In the genomic region with DNA sequence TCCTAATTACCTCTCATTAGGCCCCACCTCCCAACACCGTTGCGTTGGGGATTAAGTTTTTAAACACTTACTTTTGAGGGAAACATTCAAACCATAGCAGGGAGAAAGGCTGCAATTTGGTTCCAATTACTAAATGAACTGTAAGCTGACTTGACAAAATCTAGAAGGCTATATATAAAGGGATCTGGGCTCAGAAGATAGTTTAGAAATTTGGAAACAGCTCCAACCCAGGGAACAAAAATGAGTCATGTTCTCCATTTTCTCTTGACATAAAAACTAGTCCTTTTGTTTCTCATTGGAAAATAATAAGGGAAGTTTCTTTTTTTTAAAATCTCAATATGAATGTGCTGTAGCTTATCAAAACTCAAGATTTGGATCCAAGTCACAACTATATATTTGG, we compare ENCODE assay signal across 24 cellular contexts. TPM values are rescaled to one million over a fixed set of nuclear protein-coding genes. Genes with fewer than 3 reads are reported as not detected.
DNase-seq lines count a peak whose midpoint lies in the region; ATAC-seq, FAIRE-seq and TF ChIP-seq lines count a peak whose summit lies in the region.
"Had no signal": no experiment of that assay in that cellular context is flagged by ENCODE, and none has a peak within 500 bp of the region (broad histone marks: within the 10 kb centered on the region; RNA-seq: fewer than 3 reads in every experiment).

No MANE protein-coding gene starts in this region.

- H3K9ac ChIP-seq in HepG2 (ENCODE audit: insufficient read depth, low read depth, low read length), result no peak overlapping the region

- H3K36me3 ChIP-seq in HepG2 (replicated peaks in 1 of 2; ENCODE audit: control insufficient read depth in 1 of 2, insufficient read depth in 2 of 2, low read length in 2 of 2) (no peaks in the 10 kb centered on the region), right lobe of liver (peaks cover 0 to 17% (median 0%) of the 10 kb centered on the region in 4 donors), ascending aorta (no peaks in the 10 kb centered on the region), tibial artery (no peaks in the 10 kb centered on the region)

- H3K27me3 ChIP-seq in HepG2 (ENCODE audit: control insufficient read depth in 1 of 2, insufficient read depth in 2 of 2, low read length in 2 of 2), result no peaks in the 10 kb centered on the region
- H3K27me3 ChIP-seq in right lobe of liver, result no peaks in the 10 kb centered on the region
- no peaks in the 10 kb centered on the region for H3K27me3 ChIP-seq in ascending aorta
- no peaks in the 10 kb centered on the region for H3K27me3 ChIP-seq in tibial artery

- POLR2A ChIA-PET in HepG2 (lab: Yijun Ruan, JAX), result no interaction called here

- TF ChIP-seq EP300 in HepG2 (IDR thresholded peaks at IDR 0.05; ENCODE audit: low read depth in 2 of 2, low read length in 2 of 2) (no peak), HepG2 (CRISPR knock-in tag; IDR thresholded peaks at IDR 0.05; ENCODE audit: borderline replicate concordance) (no peak)

- 89% methylated on average over 2 of the region's 2 CpGs for WGBS in HepG2 (ENCODE audit: low lambda C conversion rate)
- WGBS in right lobe of liver (ENCODE audit: insufficient coverage, low coverage, low lambda C conversion rate, missing lambda C conversion rate), result 78% methylated on average over 2 of the region's 2 CpGs

- no peak overlapping the region for H3K4me3 Mint-ChIP-seq in activated naive CD8-positive, alpha-beta T cell treated with anti-CD3 and anti-CD28 coated beads, Interleukin-2, amount 50 U/mL, for 24 hours
- H3K4me3 Mint-ChIP-seq: activated naive CD4-positive, alpha-beta T cell treated with anti-CD3 and anti-CD28 coated beads, Interleukin-2, amount 10 ng/mL, durations not matched to agents 7 days and 5 days; activated T-cell treated with anti-CD3 and anti-CD28 coated beads, Interleukin-2, amount 50 U/mL, for 4 hours; naive B cell had no signal

- H3K27ac Mint-ChIP-seq in activated naive CD8-positive, alpha-beta T cell treated with anti-CD3 and anti-CD28 coated beads, Interleukin-2, amount 50 U/mL, for 24 hours, result no peak overlapping the region
- H3K27ac Mint-ChIP-seq: activated naive CD4-positive, alpha-beta T cell treated with anti-CD3 and anti-CD28 coated beads, Interleukin-2, amount 10 ng/mL, durations not matched to agents 7 days and 5 days had no signal

- CTCF ChIA-PET in HepG2 (lab: Yijun Ruan, JAX; ENCODE audit: low intra/inter-chr PET ratio, low total read pairs), result interaction anchor here (4.1 to 4.4 kb wide), 2 partner anchors 215 to 251 kb away, joined by 106 to 108 read pairs; no protein-coding TSS in a partner anchor

- DNase-seq in HepG2 (ENCODE audit: low spot score) (no peak), right lobe of liver (no peak), ascending aorta (ENCODE audit: low spot score in 2 of 2) (no peak), fibroblast of pulmonary artery (ENCODE audit: low read depth) (peak; percentile 42), tibial artery (no peak), GM12891 (ENCODE audit: insufficient read length, low spot score) (no peak)
- no peak for DNase-seq in activated naive CD8-positive, alpha-beta T cell treated with anti-CD3 and anti-CD28 coated beads, Interleukin-2, amount 50 U/mL, for 24 hours
- no peak for DNase-seq in activated CD4-positive, alpha-beta T cell treated with anti-CD3 and anti-CD28 coated beads for 48 hours
- DNase-seq: activated CD4-positive, CD25-positive, alpha-beta regulatory T cell treated with anti-CD3 and anti-CD28 coated beads, Interleukin-2, amount 50 U/mL, for 72 hours; activated CD8-positive, alpha-beta memory T cell treated with anti-CD3 and anti-CD28 coated beads for 24 hours; activated naive CD4-positive, alpha-beta T cell treated with anti-CD3 and anti-CD28 coated beads, Interleukin-2, amount 10 ng/mL, durations not matched to agents 7 days and 5 days; activated T-cell treated with anti-CD3 and anti-CD28 coated beads, Interleukin-2, amount 50 U/mL, for 4 hours; C1 segment of cervical spinal cord; effector memory CD4-positive, alpha-beta T cell; left cardiac atrium; naive B cell; NCI-H146; NCI-H524 treated with DMSO at 0.1 percent for 48 hours; occipital lobe had no signal

- intact Hi-C loops in HepG2 (cut with micrococcal nuclease; ENCODE audit: unreplicated experiment), result no loop called here
- intact Hi-C loops in right lobe of liver (cut with DNase I), result no loop called here
- intact Hi-C loops in ascending aorta (cut with DNase I), result loop anchor here (5.0 kb wide), 1 partner anchor 228 kb away; no protein-coding TSS in a partner anchor
- intact Hi-C loops in tibial artery (cut with DNase I; ENCODE audit: low total_unique reads), result no loop called here

- H3K4me1 Mint-ChIP-seq in activated naive CD8-positive, alpha-beta T cell treated with anti-CD3 and anti-CD28 coated beads, Interleukin-2, amount 50 U/mL, for 24 hours, result peaks cover 7% of the 10 kb centered on the region

- TF ChIP-seq POLR2A in HepG2 (IDR thresholded peaks at IDR 0.05; ENCODE audit: insufficient read depth in 1 of 2, low read depth in 2 of 2, low read length in 2 of 2) (no peak), right lobe of liver (IDR thresholded peaks at IDR 0.05) (no peak), GM12891 (IDR thresholded peaks at IDR 0.05; ENCODE audit: low read depth, low read length) (no peak)

- no peaks in the 10 kb centered on the region for H3K36me3 Mint-ChIP-seq in activated naive CD8-positive, alpha-beta T cell treated with anti-CD3 and anti-CD28 coated beads, Interleukin-2, amount 50 U/mL, for 24 hours (ENCODE audit: low read depth)
- H3K36me3 Mint-ChIP-seq: activated naive CD4-positive, alpha-beta T cell treated with anti-CD3 and anti-CD28 coated beads, Interleukin-2, amount 10 ng/mL, durations not matched to agents 7 days and 5 days; naive B cell had no signal

- H2AFZ ChIP-seq in HepG2 (ENCODE audit: low read length), result no peak overlapping the region

- in situ Hi-C loops in HepG2 (cut with HindIII; ENCODE audit: extremely low pct_ligation_motif_present, low pct_unique_long_range_greater_than_20kb), result loop anchor here (25.0 kb wide), 1 partner anchor 398 kb away; no protein-coding TSS in a partner anchor

- H3K4me3 ChIP-seq in HepG2 (replicated peaks in 1 of 3; ENCODE audit: insufficient read depth in 1 of 3, low read depth in 2 of 3, low read length in 3 of 3), result no peak overlapping the region
- no peak overlapping the region for H3K4me3 ChIP-seq in right lobe of liver
- H3K4me3 ChIP-seq in ascending aorta, result no peak overlapping the region
- no peak overlapping the region for H3K4me3 ChIP-seq in fibroblast of pulmonary artery (replicated peaks; ENCODE audit: low read depth, low read length)
- H3K4me3 ChIP-seq in tibial artery, result no peak overlapping the region

- TF ChIP-seq RAD21 in HepG2 (CRISPR knock-in tag; IDR thresholded peaks at IDR 0.05), result no peak

- no peaks in the 10 kb centered on the region for H4K20me1 ChIP-seq in HepG2 (ENCODE audit: insufficient read depth, low read length)

- no TSS peak for BruUV-seq in HepG2 (replicated peaks; lab: Mats Ljungman, UMichigan)

- H3K79me2 ChIP-seq in HepG2 (ENCODE audit: insufficient read depth, low read length), result no peaks in the 10 kb centered on the region

- H3K9me3 Mint-ChIP-seq in activated naive CD8-positive, alpha-beta T cell treated with anti-CD3 and anti-CD28 coated beads, Interleukin-2, amount 50 U/mL, for 24 hours, result no peaks in the 10 kb centered on the region
- H3K9me3 Mint-ChIP-seq: activated naive CD4-positive, alpha-beta T cell treated with anti-CD3 and anti-CD28 coated beads, Interleukin-2, amount 10 ng/mL, durations not matched to agents 7 days and 5 days; activated T-cell treated with anti-CD3 and anti-CD28 coated beads, Interleukin-2, amount 50 U/mL, for 4 hours; naive B cell had no signal

- ATAC-seq in HepG2, result no peak
- no peak for ATAC-seq in right lobe of liver
- no peak for ATAC-seq in activated naive CD8-positive, alpha-beta T cell treated with anti-CD3 and anti-CD28 coated beads, Interleukin-2, amount 50 U/mL, for 24 hours
- ATAC-seq: activated T-cell treated with anti-CD3 and anti-CD28 coated beads, Interleukin-2, amount 50 U/mL, for 4 hours had no signal

- H3K27ac ChIP-seq in HepG2 (ENCODE audit: extremely low read length, insufficient read depth, low read length), result no peak overlapping the region
- no peak overlapping the region for H3K27ac ChIP-seq in right lobe of liver
- H3K27ac ChIP-seq in ascending aorta, result peak overlapping the region; percentile 44 to 65
- H3K27ac ChIP-seq in tibial artery, result peak overlapping the region; percentile 21 to 35

- no peaks in the 10 kb centered on the region for H3K9me3 ChIP-seq in HepG2 (ENCODE audit: low read length)
- no peaks in the 10 kb centered on the region for H3K9me3 ChIP-seq in right lobe of liver
- H3K9me3 ChIP-seq in ascending aorta, result no peaks in the 10 kb centered on the region
- H3K9me3 ChIP-seq in tibial artery, result no peaks in the 10 kb centered on the region

- TF ChIP-seq CTCF in HepG2 (CRISPR knock-in tag; IDR thresholded peaks at IDR 0.05), result no peak
- no peak for TF ChIP-seq CTCF in right lobe of liver (IDR thresholded peaks at IDR 0.05)
- TF ChIP-seq CTCF in ascending aorta (IDR thresholded peaks at IDR 0.05), result no peak
- no peak for TF ChIP-seq CTCF in fibroblast of pulmonary artery (IDR thresholded peaks at IDR 0.05; ENCODE audit: low read length, missing control alignments)
- no peak for TF ChIP-seq CTCF in tibial artery (IDR thresholded peaks at IDR 0.05)

- H3K4me2 ChIP-seq in HepG2 (ENCODE audit: low read depth, low read length), result no peak overlapping the region

- FAIRE-seq in HepG2 (lab: Jason Lieb, UNC) (no peak), GM12891 (lab: Jason Lieb, UNC) (no peak)
- FAIRE-seq: A204.1, H1 had no signal

- peaks cover 3% of the 10 kb centered on the region for H3K27me3 Mint-ChIP-seq in activated naive CD8-positive, alpha-beta T cell treated with anti-CD3 and anti-CD28 coated beads, Interleukin-2, amount 50 U/mL, for 24 hours

- H3K4me1 ChIP-seq in HepG2 (ENCODE audit: insufficient read depth, low read length) (peaks cover 13% of the 10 kb centered on the region), right lobe of liver (peaks cover 0 to 14% (median 0%) of the 10 kb centered on the region in 4 donors), ascending aorta (peaks cover 0 to 6% of the 10 kb centered on the region in 2 donors), tibial artery (peaks cover 0 to 26% (median 3%) of the 10 kb centered on the region in 4 donors)

RNA-seq across cellular contexts. Expression of a gene that starts 17.5 kb away (rescaled TPM):
- total RNA-seq in HepG2 (2016; rRNA removed; fragmentation: Illumina TruSeq; extraction: Trizol), result 1.3 and 4.3 TPM in 2 replicates
- 0.61 and 1.2 TPM in 2 replicates for total RNA-seq in HepG2 (2016; cell fraction: cytosol; rRNA removed; fragmentation: Illumina TruSeq; extraction: Trizol; ENCODE audit: low read depth)
- total RNA-seq in HepG2 (2016; cell fraction: insoluble cytoplasmic fraction; rRNA removed; fragmentation: Illumina TruSeq; extraction: Trizol), result 1.2 and 3.9 TPM in 2 replicates
- total RNA-seq in HepG2 (2016; cell fraction: membrane; rRNA removed; fragmentation: Illumina TruSeq; extraction: Trizol), result 0.93 and 1.2 TPM in 2 replicates
- 8.0 TPM in 2 replicates for total RNA-seq in HepG2 (2016; cell fraction: nucleus; rRNA removed; fragmentation: Illumina TruSeq; extraction: Trizol)
- 0.81 and 0.98 TPM in 2 replicates for polyA plus RNA-seq in HepG2 (2011; rRNA removed)
- 0.25 and 0.38 TPM in 2 replicates for polyA plus RNA-seq in HepG2 (2011; cell fraction: cytosol; rRNA removed)
- polyA plus RNA-seq in HepG2 (2011; cell fraction: nucleus; rRNA removed), result 1.4 and 1.8 TPM in 2 replicates
- polyA plus RNA-seq in HepG2 (2012), result 0.36 and 0.47 TPM in 2 replicates
- 0.59 and 0.72 TPM in 2 replicates for polyA plus RNA-seq in HepG2 (2016; cell fraction: cytosol; fragmentation: Illumina TruSeq; extraction: Trizol; ENCODE audit: low read depth)
- polyA plus RNA-seq in HepG2 (2016; cell fraction: insoluble cytoplasmic fraction; fragmentation: Illumina TruSeq; extraction: Trizol; ENCODE audit: low read depth), result 0.46 and 0.64 TPM in 2 replicates
- polyA plus RNA-seq in HepG2 (2016; cell fraction: membrane; fragmentation: Illumina TruSeq; extraction: Trizol; ENCODE audit: low read depth), result 0.55 and 0.64 TPM in 2 replicates
- polyA plus RNA-seq in HepG2 (2016; cell fraction: nucleus; fragmentation: Illumina TruSeq; extraction: Trizol; ENCODE audit: insufficient read depth, low read depth), result 4.3 and 5.0 TPM in 2 replicates
- 1.3 TPM in 1 of 2 replicates, not detected in the other for polyA minus RNA-seq in HepG2 (2011; rRNA and poly(A)+ RNA removed; ENCODE audit: low replicate concordance)
- 0.59 and 0.62 TPM in 2 replicates for polyA minus RNA-seq in HepG2 (2011; cell fraction: cytosol; rRNA and poly(A)+ RNA removed)
- 4.2 and 4.4 TPM in 2 replicates for polyA minus RNA-seq in HepG2 (2011; cell fraction: nucleus; rRNA and poly(A)+ RNA removed)
- total RNA-seq in right lobe of liver, result 1 to 10 TPM in 4 of 6 experiments, under 1 TPM in 2; 0.50 to 8.1 (median 3.4) TPM
- not detected for total RNA-seq in ascending aorta
- not detected for polyA plus RNA-seq in GM12891 (2012; ENCODE audit: low read depth, missing spikeins)
- total RNA-seq: activated T-cell treated with anti-CD3 and anti-CD28 coated beads, Interleukin-2, amount 50 U/mL, for 4 hours; chondrocyte; M059J; occipital lobe; urinary bladder had no signal
- polyA plus RNA-seq: urinary bladder had no signal

RNA-seq across cellular contexts. Expression of a gene that starts 33.0 kb away (rescaled TPM):
- 45.9 and 68.1 TPM in 2 replicates for total RNA-seq in HepG2 (2016; rRNA removed; fragmentation: Illumina TruSeq; extraction: Trizol)
- total RNA-seq in HepG2 (2016; cell fraction: cytosol; rRNA removed; fragmentation: Illumina TruSeq; extraction: Trizol; ENCODE audit: low read depth), result 17.9 and 20.0 TPM in 2 replicates
- total RNA-seq in HepG2 (2016; cell fraction: insoluble cytoplasmic fraction; rRNA removed; fragmentation: Illumina TruSeq; extraction: Trizol), result 46.3 and 67.7 TPM in 2 replicates
- 26.9 and 31.4 TPM in 2 replicates for total RNA-seq in HepG2 (2016; cell fraction: membrane; rRNA removed; fragmentation: Illumina TruSeq; extraction: Trizol)
- total RNA-seq in HepG2 (2016; cell fraction: nucleus; rRNA removed; fragmentation: Illumina TruSeq; extraction: Trizol), result 36.7 and 38.1 TPM in 2 replicates
- 19.2 and 23.3 TPM in 2 replicates for polyA plus RNA-seq in HepG2 (2011; rRNA removed)
- polyA plus RNA-seq in HepG2 (2011; cell fraction: cytosol; rRNA removed), result 12.4 and 17.3 TPM in 2 replicates
- 7.7 and 8.8 TPM in 2 replicates for polyA plus RNA-seq in HepG2 (2011; cell fraction: nucleus; rRNA removed)
- 28.5 and 35.1 TPM in 2 replicates for polyA plus RNA-seq in HepG2 (2012)
- polyA plus RNA-seq in HepG2 (2016; cell fraction: cytosol; fragmentation: Illumina TruSeq; extraction: Trizol; ENCODE audit: low read depth), result 14.9 and 15.4 TPM in 2 replicates
- polyA plus RNA-seq in HepG2 (2016; cell fraction: insoluble cytoplasmic fraction; fragmentation: Illumina TruSeq; extraction: Trizol; ENCODE audit: low read depth), result 84.0 and 86.1 TPM in 2 replicates
- polyA plus RNA-seq in HepG2 (2016; cell fraction: membrane; fragmentation: Illumina TruSeq; extraction: Trizol; ENCODE audit: low read depth), result 22.7 and 26.5 TPM in 2 replicates
- polyA plus RNA-seq in HepG2 (2016; cell fraction: nucleus; fragmentation: Illumina TruSeq; extraction: Trizol; ENCODE audit: insufficient read depth, low read depth), result 31.2 and 31.9 TPM in 2 replicates
- polyA minus RNA-seq in HepG2 (2011; rRNA and poly(A)+ RNA removed; ENCODE audit: low replicate concordance), result 11.7 and 18.0 TPM in 2 replicates
- 13.3 and 13.4 TPM in 2 replicates for polyA minus RNA-seq in HepG2 (2011; cell fraction: cytosol; rRNA and poly(A)+ RNA removed)
- polyA minus RNA-seq in HepG2 (2011; cell fraction: nucleus; rRNA and poly(A)+ RNA removed), result 27.8 and 32.3 TPM in 2 replicates
- 10 to 100 TPM in 2 of 6 experiments, 1 to 10 TPM in 4; 6.2 to 14.2 (median 9.0) TPM for total RNA-seq in right lobe of liver
- 4.4 TPM for total RNA-seq in ascending aorta
- polyA plus RNA-seq in GM12891 (2012; ENCODE audit: low read depth, missing spikeins), result 34.2 TPM

Comparison
In these comparisons a context has a peak if more than half of its experiments do, and no peak if none do; other contexts are left out.
1. H3K27ac ChIP-seq: peak in ascending aorta (2 of 2) and tibial artery (2 of 2); none in HepG2 (single experiment) and right lobe of liver (0 of 3).